25 cellular contexts compared by ENCODE assay signal in genomic region chr22:30351226-30351625, GRCh38. TPM values are rescaled to one million over a fixed set of nuclear protein-coding genes. Genes with fewer than 3 reads are reported as not detected.
DNase-seq lines count a peak whose midpoint lies in the region; ATAC-seq and TF ChIP-seq lines count a peak whose summit lies in the region.
"Had no signal": no experiment of that assay in that cellular context is flagged by ENCODE, and none has a peak within 500 bp of the region (broad histone marks: within the 10 kb centered on the region; RNA-seq: fewer than 3 reads in every experiment).

No MANE protein-coding gene starts in this region.

- in situ Hi-C loops in IMR-90 (cut with MboI; ENCODE audit: low sequenced_read_pairs), result no loop called here

- H3K4me3 Mint-ChIP-seq in natural killer cell, result no peak overlapping the region
- no peak overlapping the region for H3K4me3 Mint-ChIP-seq in natural killer cell treated with Interleukin-12 subunit alpha and Interleukin-12 subunit beta and Interleukin-15 and Interleukin-18, amount 100 ng/mL, for 72 hours

- TF ChIP-seq CTCF in natural killer cell (IDR thresholded peaks at IDR 0.05) (no peak), IMR-90 (conservative IDR thresholded peaks at IDR 0.05; ENCODE audit: low read depth, low read length) (no peak), dorsolateral prefrontal cortex (IDR thresholded peaks at IDR 0.05 in 54 of 56, conservative IDR thresholded peaks at IDR 0.05 in 2 of 56; ENCODE audit: low read depth in 1 of 56, partially characterized antibody in 56 of 56) (no peak)

- dilution Hi-C loops in IMR-90 (cut with HindIII; ENCODE audit: low sequenced_read_pairs, unreplicated experiment), result no loop called here

- peaks cover 38 to 77% of the 10 kb centered on the region in 2 experiments for H3K79me1 ChIP-seq in IMR-90 (ENCODE audit: low read depth in 1 of 2, low read length in 2 of 2)

- no peak overlapping the region for H3K4me2 ChIP-seq in IMR-90 (ENCODE audit: low read depth, low read length)

- no peak for TF ChIP-seq POLR2A in IMR-90 (IDR thresholded peaks at IDR 0.05; ENCODE audit: low read depth, low read length)

- no peak overlapping the region for H3K18ac ChIP-seq in IMR-90 (ENCODE audit: low read depth, low read length)

- no peaks in the 10 kb centered on the region for H3K36me3 Mint-ChIP-seq in natural killer cell
- H3K36me3 Mint-ChIP-seq in natural killer cell treated with Interleukin-12 subunit alpha and Interleukin-12 subunit beta and Interleukin-15 and Interleukin-18, amount 100 ng/mL, for 72 hours, result peaks cover 9% of the 10 kb centered on the region

- H3K27ac ChIP-seq in IMR-90 (ENCODE audit: insufficient read depth, low read length), result no peak overlapping the region
- peak overlapping the region in 1 of 59 donors; percentile 22 for H3K27ac ChIP-seq in dorsolateral prefrontal cortex
- H3K27ac ChIP-seq: cardiac muscle cell, lower lobe of right lung had no signal

- no peak overlapping the region for H2BK120ac ChIP-seq in IMR-90 (ENCODE audit: low read depth, low read length)

- H2BK15ac ChIP-seq in IMR-90 (ENCODE audit: low read depth, low read length), result no peak overlapping the region

- TF ChIP-seq RAD21 in IMR-90 (IDR thresholded peaks at IDR 0.05; ENCODE audit: low read length), result no peak

- H3K14ac ChIP-seq in IMR-90 (replicated peaks; ENCODE audit: low read depth, low read length), result no peak overlapping the region

- peaks cover 13% of the 10 kb centered on the region for H3K4me1 ChIP-seq in IMR-90 (ENCODE audit: control insufficient read depth, insufficient read depth, low read length)

- H4K8ac ChIP-seq in IMR-90 (ENCODE audit: low read depth in 2 of 2, low read length in 2 of 2), result no peak overlapping the region

- POLR2A ChIA-PET in IMR-90 (lab: Charles Lee; ENCODE audit: unreplicated experiment), result no interaction called here

- H3K4ac ChIP-seq in IMR-90 (ENCODE audit: low read depth, low read length), result no peak overlapping the region

- CTCF ChIA-PET in IMR-90 (lab: Yijun Ruan, JAX), result no interaction called here

- no peak overlapping the region for H2BK5ac ChIP-seq in IMR-90 (ENCODE audit: low read depth, low read length, poor library complexity, severe bottlenecking)

- no peak overlapping the region for H2AK9ac ChIP-seq in IMR-90 (replicated peaks; ENCODE audit: low read depth, low read length, poor library complexity)

- H2AFZ ChIP-seq in IMR-90 (replicated peaks; ENCODE audit: low read length, poor library complexity), result no peak overlapping the region

- peaks cover 53% of the 10 kb centered on the region for H4K20me1 ChIP-seq in IMR-90 (ENCODE audit: insufficient read depth, low read length)

- H3K9me3 Mint-ChIP-seq in natural killer cell, result no peaks in the 10 kb centered on the region
- H3K9me3 Mint-ChIP-seq in natural killer cell treated with Interleukin-12 subunit alpha and Interleukin-12 subunit beta and Interleukin-15 and Interleukin-18, amount 100 ng/mL, for 72 hours, result no peaks in the 10 kb centered on the region

- H3K4me3 ChIP-seq in IMR-90 (ENCODE audit: insufficient read depth, low read depth, low read length), result no peak overlapping the region
- no peak overlapping the region for H3K4me3 ChIP-seq in dorsolateral prefrontal cortex
- H3K4me3 ChIP-seq: cardiac muscle cell, lower lobe of right lung had no signal

- H4K5ac ChIP-seq in IMR-90 (ENCODE audit: low read depth, low read length), result no peak overlapping the region

- H2AK5ac ChIP-seq in IMR-90 (ENCODE audit: low read depth, low read length), result no peak overlapping the region

- H3K9ac ChIP-seq in IMR-90 (ENCODE audit: low read depth, low read length), result no peak overlapping the region

- no peaks in the 10 kb centered on the region for H3K27me3 ChIP-seq in IMR-90 (ENCODE audit: control insufficient read depth, insufficient read depth, low read length)
- H3K27me3 ChIP-seq in dorsolateral prefrontal cortex, result no peaks in the 10 kb centered on the region
- H3K27me3 ChIP-seq: cardiac muscle cell had no signal

- no peaks in the 10 kb centered on the region for H3K27me3 Mint-ChIP-seq in natural killer cell (ENCODE audit: low read depth in 2 of 2)
- no peaks in the 10 kb centered on the region for H3K27me3 Mint-ChIP-seq in natural killer cell treated with Interleukin-12 subunit alpha and Interleukin-12 subunit beta and Interleukin-15 and Interleukin-18, amount 100 ng/mL, for 72 hours

- H3K36me3 ChIP-seq in IMR-90 (ENCODE audit: control insufficient read depth, insufficient read depth, low read length), result peaks cover 45% of the 10 kb centered on the region

- H3K4me1 Mint-ChIP-seq in natural killer cell, result peaks cover 61 to 65% of the 10 kb centered on the region in 2 donors
- H3K4me1 Mint-ChIP-seq in natural killer cell treated with Interleukin-12 subunit alpha and Interleukin-12 subunit beta and Interleukin-15 and Interleukin-18, amount 100 ng/mL, for 72 hours (ENCODE audit: low read depth in 2 of 2), result peaks cover 58 to 61% of the 10 kb centered on the region in 2 donors

- no TSS peak for BruUV-seq in IMR-90 (replicated peaks; lab: Mats Ljungman, UMichigan)

- no peak overlapping the region for H3K56ac ChIP-seq in IMR-90 (ENCODE audit: extremely low read depth, insufficient read depth, low read length)

- H4K91ac ChIP-seq in IMR-90 (ENCODE audit: insufficient read depth, low read depth, low read length), result no peak overlapping the region

- no peak overlapping the region for H3K23ac ChIP-seq in IMR-90 (ENCODE audit: low read depth, low read length)

- no peak for ATAC-seq in natural killer cell
- ATAC-seq in natural killer cell treated with Interleukin-12 subunit alpha and Interleukin-12 subunit beta and Interleukin-15 and Interleukin-18, amount 100 ng/mL, for 72 hours, result no peak
- ATAC-seq in IMR-90 (ENCODE audit: low read depth), result no peak
- ATAC-seq: lower lobe of right lung, sciatic nerve had no signal

- DNase-seq in natural killer cell (no peak), IMR-90 (no peak), fibroblast of gingiva (ENCODE audit: low read depth) (peak; percentile 47), kidney tubule cell (ENCODE audit: low spot score) (no peak), dorsolateral prefrontal cortex (no peak), 8988T (no peak), NCI-H1417 treated with DMSO at 0.1 percent for 48 hours (lab: John Stamatoyannopoulos, UW) (no peak)
- no peak for DNase-seq in natural killer cell treated with Interleukin-12 subunit alpha and Interleukin-12 subunit beta and Interleukin-15 and Interleukin-18, amount 100 ng/mL, for 72 hours (ENCODE audit: low spot score)
- DNase-seq: activated CD4-positive, alpha-beta T cell treated with anti-CD3 and anti-CD28 coated beads, Interleukin-2, amount 50 U/mL, for 48 hours; cortex of kidney; GDM1; GOT3; KG1; kidney; lower lobe of right lung; MM.1S; NCI-H1417; NCI-H2107; NCI-H446 treated with DMSO at 0.1 percent for 48 hours; OCI-M1; Right ventricle myocardium superior; stimulated activated CD4-positive, alpha-beta T cell treated with anti-CD3 and anti-CD28 coated beads, Interleukin-15, amount 100 ng/mL, for 24 hours; substantia nigra had no signal

- no peaks in the 10 kb centered on the region for H3K9me3 ChIP-seq in IMR-90 (ENCODE audit: control insufficient read depth, insufficient read depth, low read length)
- H3K9me3 ChIP-seq: lower lobe of right lung had no signal

- H3K9me1 ChIP-seq in IMR-90 (ENCODE audit: insufficient read depth, low read length), result peaks cover 12% of the 10 kb centered on the region

- peak overlapping the region; percentile 82 to 92 for H3K27ac Mint-ChIP-seq in natural killer cell
- H3K27ac Mint-ChIP-seq in natural killer cell treated with Interleukin-12 subunit alpha and Interleukin-12 subunit beta and Interleukin-15 and Interleukin-18, amount 100 ng/mL, for 72 hours, result peak overlapping the region in 1 of 2 donors; percentile 72

- H2BK20ac ChIP-seq in IMR-90 (ENCODE audit: low read depth, low read length), result no peak overlapping the region

- WGBS in IMR-90 (ENCODE audit: extremely low coverage in 2 of 2, insufficient read length in 1 of 2), 2 experiments, result 93% methylated on average over 3 of the region's 3 CpGs; no CpG with 5 or more reads in 1 of the 2 experiments

- intact Hi-C loops in natural killer cell (cut with micrococcal nuclease), result loop anchor here (5.0 kb wide), 1 partner anchor 44 kb away; no protein-coding TSS in a partner anchor
- intact Hi-C loops in IMR-90 (cut with micrococcal nuclease), result no loop called here
- intact Hi-C loops in dorsolateral prefrontal cortex (cut with DNase I), result no loop called here

RNA-seq across cellular contexts. Expression of gene SF3A1, which starts 5.5 kb away (rescaled TPM):
- 100 to 1,000 TPM; 309 to 340 (median 319) TPM for total RNA-seq in natural killer cell
- total RNA-seq in natural killer cell treated with Interleukin-12 subunit alpha and Interleukin-12 subunit beta and Interleukin-15 and Interleukin-18, amount 100 ng/mL, for 72 hours, result 100 to 1,000 TPM; 225 to 301 TPM
- total RNA-seq in IMR-90 (2012; rRNA removed), result 36.9 and 49.7 TPM in 2 replicates
- 67.2 and 68.9 TPM in 2 replicates for polyA plus RNA-seq in IMR-90 (2012; rRNA removed)
- polyA plus RNA-seq in IMR-90 (2012; cell fraction: cytosol; rRNA removed), result 118 and 156 TPM in 2 replicates
- 109 and 114 TPM in 2 replicates for polyA plus RNA-seq in IMR-90 (2012; cell fraction: nucleus; rRNA removed; ENCODE audit: low replicate concordance)
- 100 to 1,000 TPM; 120 to 195 (median 158) TPM for total RNA-seq in dorsolateral prefrontal cortex

RNA-seq across cellular contexts. Expression of gene CCDC157, which starts 5.6 kb away (rescaled TPM):
- 1 to 10 TPM; 7.7 to 9.7 (median 8.4) TPM for total RNA-seq in natural killer cell
- total RNA-seq in natural killer cell treated with Interleukin-12 subunit alpha and Interleukin-12 subunit beta and Interleukin-15 and Interleukin-18, amount 100 ng/mL, for 72 hours, result 1 to 10 TPM; 3.3 to 6.8 TPM
- total RNA-seq in IMR-90 (2012; rRNA removed), result 0.83 and 0.90 TPM in 2 replicates
- polyA plus RNA-seq in IMR-90 (2012; rRNA removed), result 2.2 and 2.6 TPM in 2 replicates
- polyA plus RNA-seq in IMR-90 (2012; cell fraction: cytosol; rRNA removed), result 2.1 and 2.8 TPM in 2 replicates
- polyA plus RNA-seq in IMR-90 (2012; cell fraction: nucleus; rRNA removed; ENCODE audit: low replicate concordance), result 3.1 and 7.3 TPM in 2 replicates
- 10 to 100 TPM in 1 of 120 experiments, 1 to 10 TPM in 119; 1.9 to 13.1 (median 6.2) TPM for total RNA-seq in dorsolateral prefrontal cortex

RNA-seq across cellular contexts. Expression of gene TBC1D10A, which starts 24.5 kb away (rescaled TPM):
- total RNA-seq in natural killer cell, result 10 to 100 TPM; 38.9 to 48.0 (median 47.9) TPM
- total RNA-seq in natural killer cell treated with Interleukin-12 subunit alpha and Interleukin-12 subunit beta and Interleukin-15 and Interleukin-18, amount 100 ng/mL, for 72 hours, result 10 to 100 TPM; 13.9 to 28.3 TPM
- total RNA-seq in IMR-90 (2012; rRNA removed), result 16.3 and 18.9 TPM in 2 replicates
- 33.1 and 34.4 TPM in 2 replicates for polyA plus RNA-seq in IMR-90 (2012; rRNA removed)
- polyA plus RNA-seq in IMR-90 (2012; cell fraction: cytosol; rRNA removed), result 22.6 and 33.5 TPM in 2 replicates
- 55.4 and 88.5 TPM in 2 replicates for polyA plus RNA-seq in IMR-90 (2012; cell fraction: nucleus; rRNA removed; ENCODE audit: low replicate concordance)
- total RNA-seq in dorsolateral prefrontal cortex, result 10 to 100 TPM in 116 of 120 experiments, 1 to 10 TPM in 4; 8.7 to 34.6 (median 16.2) TPM

RNA-seq across cellular contexts. Expression of gene RNF215, which starts 36.0 kb away (rescaled TPM):
- total RNA-seq in natural killer cell (1 to 10 TPM; 7.5 to 9.8 (median 9.5) TPM), IMR-90 (2012; rRNA removed) (13.6 and 15.8 TPM in 2 replicates), dorsolateral prefrontal cortex (10 to 100 TPM; 18.9 to 55.4 (median 34.4) TPM)
- total RNA-seq in natural killer cell treated with Interleukin-12 subunit alpha and Interleukin-12 subunit beta and Interleukin-15 and Interleukin-18, amount 100 ng/mL, for 72 hours, result 1 to 10 TPM; 5.2 to 7.4 TPM
- 21.4 and 21.9 TPM in 2 replicates for polyA plus RNA-seq in IMR-90 (2012; rRNA removed)
- polyA plus RNA-seq in IMR-90 (2012; cell fraction: cytosol; rRNA removed), result 12.5 and 16.5 TPM in 2 replicates
- 74.1 and 148 TPM in 2 replicates for polyA plus RNA-seq in IMR-90 (2012; cell fraction: nucleus; rRNA removed; ENCODE audit: low replicate concordance)

RNA-seq across cellular contexts. Expression of gene SEC14L2, which starts 45.6 kb away (rescaled TPM):
- total RNA-seq in natural killer cell, result 1 to 10 TPM in 2 of 3 donors, under 1 TPM in 1; 0.71 to 6.6 (median 2.7) TPM
- 1 to 10 TPM in 1 of 2 donors, under 1 TPM in 1; 0.40 to 1.3 TPM for total RNA-seq in natural killer cell treated with Interleukin-12 subunit alpha and Interleukin-12 subunit beta and Interleukin-15 and Interleukin-18, amount 100 ng/mL, for 72 hours
- total RNA-seq in IMR-90 (2012; rRNA removed), result 37.8 and 54.8 TPM in 2 replicates
- 24.0 and 38.7 TPM in 2 replicates for polyA plus RNA-seq in IMR-90 (2012; rRNA removed)
- polyA plus RNA-seq in IMR-90 (2012; cell fraction: cytosol; rRNA removed), result 10.1 and 20.7 TPM in 2 replicates
- polyA plus RNA-seq in IMR-90 (2012; cell fraction: nucleus; rRNA removed; ENCODE audit: low replicate concordance), result 57.9 and 59.4 TPM in 2 replicates
- total RNA-seq in dorsolateral prefrontal cortex, result 100 to 1,000 TPM in 7 of 120 experiments, 10 to 100 TPM in 113; 48.9 to 142 (median 72.0) TPM
